ENCODE assay signal across 22 cellular contexts in the genomic region with DNA sequence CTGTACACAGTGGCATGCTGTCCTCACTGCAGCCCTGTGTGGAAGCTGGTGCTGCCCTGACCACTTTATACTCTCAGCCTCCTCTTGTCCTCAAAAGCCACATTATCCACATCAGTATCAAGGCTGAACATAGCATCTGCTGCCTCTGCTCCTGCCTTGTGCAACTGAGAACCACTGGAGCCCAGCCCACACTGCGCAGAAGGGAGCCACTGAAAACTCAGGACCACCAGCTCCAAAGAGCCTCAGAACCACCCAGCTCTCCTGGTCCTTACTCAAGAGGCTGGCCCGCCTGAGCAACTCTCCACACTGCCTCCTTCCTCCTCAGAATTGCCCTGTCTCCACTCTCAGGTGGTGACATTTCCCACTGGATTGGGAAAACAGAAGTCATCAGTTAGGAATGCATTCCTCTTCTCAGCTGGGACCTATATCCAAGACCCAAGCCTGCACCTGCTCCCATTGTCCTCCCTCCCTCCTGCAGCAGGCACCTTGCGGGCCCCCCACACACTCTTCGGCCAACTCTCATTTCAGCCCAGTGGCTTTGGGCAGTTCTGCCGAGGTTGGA. TPM values are rescaled to one million over a fixed set of nuclear protein-coding genes. Genes with fewer than 3 reads are reported as not detected.
DNase-seq lines count a peak whose midpoint lies in the region; ATAC-seq, FAIRE-seq and TF ChIP-seq lines count a peak whose summit lies in the region.
"Had no signal": no experiment of that assay in that cellular context is flagged by ENCODE, and none has a peak within 500 bp of the region (broad histone marks: within the 10 kb centered on the region; RNA-seq: fewer than 3 reads in every experiment).

No MANE protein-coding gene starts in this region.

- peaks cover 12% of the 10 kb centered on the region for H3K4me1 Mint-ChIP-seq in activated T-cell treated with anti-CD3 and anti-CD28 coated beads, Interleukin-2, amount 50 U/mL, for 24 hours (ENCODE audit: low read depth)
- no peaks in the 10 kb centered on the region for H3K4me1 Mint-ChIP-seq in activated CD8-positive, alpha-beta T cell treated with anti-CD3 and anti-CD28 coated beads, Interleukin-2, amount 10 ng/mL, durations not matched to agents 7 days and 5 days (ENCODE audit: low read depth)

- no peak overlapping the region for H2AK5ac ChIP-seq in mesendoderm (ENCODE audit: low read length)

- H3K36me3 ChIP-seq in PC-3 (ENCODE audit: low read depth, low read length): no peaks in the 10 kb centered on the region
- H3K36me3 ChIP-seq in mesendoderm (ENCODE audit: control insufficient read depth, insufficient read depth, low read length): no peaks in the 10 kb centered on the region

- H3K9ac ChIP-seq in PC-3 (ENCODE audit: low read length) (no peak overlapping the region), mesendoderm (ENCODE audit: low read length) (no peak overlapping the region)
- H3K9ac ChIP-seq: SK-N-SH had no signal

- no peaks in the 10 kb centered on the region for H3F3A ChIP-seq in PC-3 (ENCODE audit: low read length, unreplicated experiment)

- CTCF ChIA-PET in PC-3 (lab: Charles Lee): no interaction called here
- CTCF ChIA-PET in activated CD8-positive, alpha-beta T cell treated with anti-CD3 and anti-CD28 coated beads, Interleukin-2, amount 10 ng/mL, durations not matched to agents 7 days and 5 days (lab: Charles Lee): no interaction called here

- H3K4ac ChIP-seq in mesendoderm (ENCODE audit: low read depth, low read length): no peak overlapping the region

- no peak overlapping the region for H3K4me3 Mint-ChIP-seq in activated T-cell treated with anti-CD3 and anti-CD28 coated beads, Interleukin-2, amount 50 U/mL, for 24 hours
- H3K4me3 Mint-ChIP-seq in activated CD8-positive, alpha-beta T cell treated with anti-CD3 and anti-CD28 coated beads, Interleukin-2, amount 10 ng/mL, durations not matched to agents 7 days and 5 days: no peak overlapping the region
- H3K4me3 Mint-ChIP-seq: CD4-positive, alpha-beta T cell had no signal

- H4K20me1 ChIP-seq in PC-3 (ENCODE audit: low read length): no peaks in the 10 kb centered on the region

- no peak overlapping the region for H3K23ac ChIP-seq in mesendoderm (ENCODE audit: low read length)

- H3K4me3 ChIP-seq in PC-3 (ENCODE audit: low read length) (no peak overlapping the region), mesendoderm (ENCODE audit: low read length) (no peak overlapping the region)
- H3K4me3 ChIP-seq: GM12878 had no signal

- no peak for FAIRE-seq in urothelium cell line (lab: Jason Lieb, UNC)
- FAIRE-seq: GM12878 had no signal

- H3K27me3 ChIP-seq in PC-3 (ENCODE audit: low read length) (no peaks in the 10 kb centered on the region), mesendoderm (ENCODE audit: insufficient read depth, low read length, poor library complexity) (no peaks in the 10 kb centered on the region)

- peaks cover 48% of the 10 kb centered on the region for H3K27me3 Mint-ChIP-seq in activated T-cell treated with anti-CD3 and anti-CD28 coated beads, Interleukin-2, amount 50 U/mL, for 24 hours
- H3K27me3 Mint-ChIP-seq in activated CD8-positive, alpha-beta T cell treated with anti-CD3 and anti-CD28 coated beads, Interleukin-2, amount 10 ng/mL, durations not matched to agents 7 days and 5 days (ENCODE audit: low read depth): peaks cover 36% of the 10 kb centered on the region

- no peak overlapping the region for H4K8ac ChIP-seq in mesendoderm (ENCODE audit: low read depth, low read length)

- H3K27ac ChIP-seq in PC-3 (ENCODE audit: low read length) (no peak overlapping the region), mesendoderm (ENCODE audit: low read depth, low read length) (no peak overlapping the region)
- H3K27ac ChIP-seq: 22Rv1 had no signal

- H3K79me2 ChIP-seq in PC-3 (ENCODE audit: low read length): no peaks in the 10 kb centered on the region
- no peaks in the 10 kb centered on the region for H3K79me2 ChIP-seq in mesendoderm (ENCODE audit: control insufficient read depth, insufficient read depth, low read length)

- H3K56ac ChIP-seq in mesendoderm (ENCODE audit: low read length): no peak overlapping the region

- no peaks in the 10 kb centered on the region for H3K36me3 Mint-ChIP-seq in activated T-cell treated with anti-CD3 and anti-CD28 coated beads, Interleukin-2, amount 50 U/mL, for 24 hours (ENCODE audit: low read depth)
- H3K36me3 Mint-ChIP-seq in activated CD8-positive, alpha-beta T cell treated with anti-CD3 and anti-CD28 coated beads, Interleukin-2, amount 10 ng/mL, durations not matched to agents 7 days and 5 days (ENCODE audit: low read depth): no peaks in the 10 kb centered on the region

- H2BK15ac ChIP-seq in mesendoderm (replicated peaks; ENCODE audit: low read depth): no peak overlapping the region

- peak; percentile 15 for DNase-seq in activated T-cell treated with anti-CD3 and anti-CD28 coated beads, Interleukin-2, amount 50 U/mL, for 24 hours
- DNase-seq in activated T-cell treated with anti-CD3 and anti-CD28 coated beads, Interleukin-2, amount 50 U/mL, for 1 hour: no peak
- DNase-seq in PC-3 (peak; percentile 79), mesendoderm (peak; percentile 73), urothelium cell line (ENCODE audit: low spot score) (peak; percentile 73)
- DNase-seq in activated CD8-positive, alpha-beta T cell treated with anti-CD3 and anti-CD28 coated beads, Interleukin-2, amount 10 ng/mL, durations not matched to agents 7 days and 5 days: no peak
- DNase-seq in activated CD4-positive, alpha-beta T cell treated with anti-CD3 and anti-CD28 coated beads for 48 hours: no peak
- DNase-seq: Calu3; CD4-positive, alpha-beta T cell; EL; H7; KBM-7; NCI-H1105 treated with DMSO at 0.1 percent for 48 hours; NCI-H1694; NCI-H2081 treated with DMSO at 0.1 percent for 48 hours; SHP77 treated with DMSO at 0.1 percent for 48 hours; SK-N-SH had no signal

- H3K9me2 ChIP-seq in PC-3 (replicated peaks; ENCODE audit: low read length): no peaks in the 10 kb centered on the region
- H3K9me2 ChIP-seq: SK-N-SH had no signal

- no peaks in the 10 kb centered on the region for H3K9me3 Mint-ChIP-seq in activated T-cell treated with anti-CD3 and anti-CD28 coated beads, Interleukin-2, amount 50 U/mL, for 24 hours
- no peaks in the 10 kb centered on the region for H3K9me3 Mint-ChIP-seq in activated CD8-positive, alpha-beta T cell treated with anti-CD3 and anti-CD28 coated beads, Interleukin-2, amount 10 ng/mL, durations not matched to agents 7 days and 5 days (ENCODE audit: insufficient read depth)
- H3K9me3 Mint-ChIP-seq: CD4-positive, alpha-beta T cell had no signal

- H2AFZ ChIP-seq in PC-3 (ENCODE audit: low read length): no peak overlapping the region

- H2BK120ac ChIP-seq in mesendoderm (ENCODE audit: low read depth, low read length): no peak overlapping the region

- H3K18ac ChIP-seq in mesendoderm (ENCODE audit: low read length): no peak overlapping the region

- H3K4me1 ChIP-seq in PC-3 (ENCODE audit: insufficient read depth, low read length) (peaks cover 36% of the 10 kb centered on the region), mesendoderm (ENCODE audit: control insufficient read depth, low read depth, low read length) (no peaks in the 10 kb centered on the region)

- POLR2A ChIA-PET in PC-3 (lab: Charles Lee; ENCODE audit: unreplicated experiment): no interaction called here
- POLR2A ChIA-PET in activated CD8-positive, alpha-beta T cell treated with anti-CD3 and anti-CD28 coated beads, Interleukin-2, amount 10 ng/mL, durations not matched to agents 7 days and 5 days (lab: Charles Lee): interaction anchor here (0.6 kb wide), 1 partner anchor 13 kb away, joined by 3 read pairs; no protein-coding TSS in a partner anchor

- H3K27ac Mint-ChIP-seq in activated T-cell treated with anti-CD3 and anti-CD28 coated beads, Interleukin-2, amount 50 U/mL, for 24 hours: no peak overlapping the region
- no peak overlapping the region for H3K27ac Mint-ChIP-seq in activated CD8-positive, alpha-beta T cell treated with anti-CD3 and anti-CD28 coated beads, Interleukin-2, amount 10 ng/mL, durations not matched to agents 7 days and 5 days
- H3K27ac Mint-ChIP-seq: CD4-positive, alpha-beta T cell had no signal

- no TSS peak for BruUV-seq in PC-3 (replicated peaks; lab: Mats Ljungman, UMichigan)

- WGBS in mesendoderm (ENCODE audit: extremely low coverage, insufficient coverage, low lambda C conversion rate): no CpG with 5 or more reads among the region's 5 CpGs

- TF ChIP-seq CTCF in PC-3 (conservative IDR thresholded peaks at IDR 0.05; ENCODE audit: low read depth, low read length): no peak

- no peaks in the 10 kb centered on the region for H3K9me3 ChIP-seq in PC-3 (ENCODE audit: low read length)
- H3K9me3 ChIP-seq: SK-N-SH had no signal

- no peaks in the 10 kb centered on the region for H3K79me1 ChIP-seq in mesendoderm (ENCODE audit: low read length)

- no peak overlapping the region for H4K5ac ChIP-seq in mesendoderm (ENCODE audit: low read length)

- ATAC-seq in PC-3 (no peak), HG03196 (IDR thresholded peaks at IDR 0.05; ENCODE audit: unreplicated experiment) (no peak)
- no peak for ATAC-seq in activated CD8-positive, alpha-beta T cell treated with anti-CD3 and anti-CD28 coated beads, Interleukin-2, amount 10 ng/mL, durations not matched to agents 7 days and 5 days
- ATAC-seq: GM12878 had no signal

- intact Hi-C loops in PC-3 (cut with micrococcal nuclease): no loop called here

- H3K4me2 ChIP-seq in PC-3 (ENCODE audit: low read length) (peak overlapping the region; percentile 0; the same call in 1 of the 2 replicates), mesendoderm (ENCODE audit: low read length) (no peak overlapping the region)
- H3K4me2 ChIP-seq: SK-N-SH had no signal

- H2BK5ac ChIP-seq in mesendoderm (ENCODE audit: low read length): no peak overlapping the region

RNA-seq across cellular contexts. Expression of a gene that starts 7.0 kb away (rescaled TPM):
- 6.0 and 12.3 TPM in 2 replicates for total RNA-seq in PC-3 (2014; rRNA removed)
- 0.13 TPM for polyA plus RNA-seq in mesendoderm (2013, experiment 1 of 2)
- not detected for polyA plus RNA-seq in mesendoderm (2013, experiment 2 of 2)
- total RNA-seq in activated CD8-positive, alpha-beta T cell treated with anti-CD3 and anti-CD28 coated beads, Interleukin-2, amount 10 ng/mL, durations not matched to agents 7 days and 5 days: not detected
- total RNA-seq: Calu3; CD4-positive, alpha-beta T cell; GM12878; H7; NCI-H460 had no signal
- polyA plus RNA-seq: GM12878 had no signal

RNA-seq across cellular contexts. Expression of a gene that starts 10.5 kb away (rescaled TPM):
- total RNA-seq in PC-3 (2014; rRNA removed): 4.9 and 13.3 TPM in 2 replicates
- 2.3 TPM for polyA plus RNA-seq in mesendoderm (2013, experiment 1 of 2)
- 2.9 TPM for polyA plus RNA-seq in mesendoderm (2013, experiment 2 of 2)
- total RNA-seq in activated CD8-positive, alpha-beta T cell treated with anti-CD3 and anti-CD28 coated beads, Interleukin-2, amount 10 ng/mL, durations not matched to agents 7 days and 5 days: not detected
- total RNA-seq: GM12878, NCI-H460, RPMI7951 had no signal
- polyA plus RNA-seq: SK-N-SH had no signal

RNA-seq across cellular contexts. Expression of a gene that starts 37.1 kb away (rescaled TPM):
- total RNA-seq in PC-3 (2014; rRNA removed): 2.7 and 3.1 TPM in 2 replicates
- not detected for polyA plus RNA-seq in mesendoderm (2013, experiment 1 of 2)
- not detected for polyA plus RNA-seq in mesendoderm (2013, experiment 2 of 2)
- not detected for total RNA-seq in activated CD8-positive, alpha-beta T cell treated with anti-CD3 and anti-CD28 coated beads, Interleukin-2, amount 10 ng/mL, durations not matched to agents 7 days and 5 days
- total RNA-seq: Calu3; CD4-positive, alpha-beta T cell; GM12878; H7; NCI-H460 had no signal
- polyA plus RNA-seq: GM12878, SK-N-SH had no signal

RNA-seq across cellular contexts. Expression of a gene that starts 51.4 kb away (rescaled TPM):
- 24.5 and 37.1 TPM in 2 replicates for total RNA-seq in PC-3 (2014; rRNA removed)
- 8.3 TPM for polyA plus RNA-seq in mesendoderm (2013, experiment 1 of 2)
- 8.5 TPM for polyA plus RNA-seq in mesendoderm (2013, experiment 2 of 2)
- total RNA-seq in activated CD8-positive, alpha-beta T cell treated with anti-CD3 and anti-CD28 coated beads, Interleukin-2, amount 10 ng/mL, durations not matched to agents 7 days and 5 days: under 1 TPM in 1 of 2 experiments, not detected in 1; 0.11 TPM
- total RNA-seq: GM12878 had no signal

Comparison
In these comparisons a context has a peak if more than half of its experiments do, and no peak if none do; other contexts are left out.
1. DNase-seq: peak in activated T-cell treated with anti-CD3 and anti-CD28 coated beads, Interleukin-2, amount 50 U/mL, for 24 hours (single experiment), PC-3 (single experiment), mesendoderm (single experiment) and urothelium cell line (single experiment); none in activated T-cell treated with anti-CD3 and anti-CD28 coated beads, Interleukin-2, amount 50 U/mL, for 1 hour (single experiment), activated CD8-positive, alpha-beta T cell treated with anti-CD3 and anti-CD28 coated beads, Interleukin-2, amount 10 ng/mL, durations not matched to agents 7 days and 5 days (single experiment) and activated CD4-positive, alpha-beta T cell treated with anti-CD3 and anti-CD28 coated beads for 48 hours (single experiment).